In the genomic region with DNA sequence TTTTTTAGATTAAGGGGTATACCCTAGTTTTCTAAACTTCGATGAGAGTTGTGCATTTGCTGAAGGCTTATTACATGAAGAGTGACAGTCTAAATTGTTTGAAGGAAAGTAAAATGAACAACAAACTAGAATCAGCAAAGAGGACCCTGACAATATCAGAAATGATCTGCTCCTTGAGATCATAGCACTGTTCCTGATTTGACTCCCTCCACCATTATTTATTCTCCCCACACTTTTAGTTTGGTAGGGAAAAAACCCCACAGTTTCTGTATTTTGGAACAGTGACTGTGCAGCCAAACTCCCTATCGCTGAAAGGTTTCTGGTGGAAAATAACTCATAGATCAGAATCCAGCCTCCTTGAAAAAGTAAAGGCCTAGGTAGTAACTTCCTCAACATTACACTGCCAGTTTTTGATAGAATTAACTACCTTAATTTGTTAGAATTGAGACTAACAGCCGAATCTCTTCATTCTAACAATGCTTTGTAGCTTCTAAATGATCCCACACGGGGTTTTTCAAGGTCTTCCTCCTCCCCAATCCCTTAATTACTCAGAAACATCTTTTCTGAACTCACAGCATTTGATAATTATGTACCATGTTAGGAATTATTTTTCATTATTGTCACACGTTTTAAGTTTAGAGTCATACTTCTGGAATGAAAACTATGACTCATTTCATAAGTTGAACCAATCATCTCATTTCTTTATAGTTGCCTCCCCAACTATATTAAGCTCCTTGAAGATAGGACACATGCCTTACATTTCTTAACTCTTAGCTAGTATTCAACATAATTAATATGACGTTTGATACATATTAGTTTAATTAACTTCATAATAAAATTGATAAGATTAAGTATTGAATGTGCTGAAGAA, we compare ENCODE assay signal across 8 cellular contexts. TPM values are rescaled to one million over a fixed set of nuclear protein-coding genes. Genes with fewer than 3 reads are reported as not detected.
DNase-seq lines count a peak whose midpoint lies in the region; ATAC-seq, FAIRE-seq and TF ChIP-seq lines count a peak whose summit lies in the region.

No MANE protein-coding gene starts in this region.

- WGBS in upper lobe of left lung, 2 donors, result 31 to 36% methylated on average over 6 of the region's 6 CpGs

- no peak for TF ChIP-seq POLR2A in upper lobe of left lung (IDR thresholded peaks at IDR 0.05)
- no peak; the same call in none of the 2 replicates for TF ChIP-seq POLR2A in GM12892 (IDR thresholded peaks at IDR 0.05; ENCODE audit: low read depth, low read length)

- H3K9me3 Mint-ChIP-seq in activated T-helper 17 cell treated with anti-CD3 and anti-CD28 coated beads, Interleukin-2, amount 50 U/mL, for 72 hours, result no peaks in the 10 kb centered on the region

- no peaks in the 10 kb centered on the region for H3K9me3 ChIP-seq in cardiac muscle cell (ENCODE audit: low read depth)
- H3K9me3 ChIP-seq in iPS-15b (ENCODE audit: control insufficient read depth, insufficient read depth, low read length), result no peaks in the 10 kb centered on the region
- no peaks in the 10 kb centered on the region for H3K9me3 ChIP-seq in upper lobe of left lung

- H3K4me3 ChIP-seq in cardiac muscle cell, result no peak overlapping the region
- peak overlapping the region; percentile 7 for H3K4me3 ChIP-seq in iPS-15b (ENCODE audit: low read depth, low read length)
- peak overlapping the region in 2 of 4 donors; percentile 73 to 84 for H3K4me3 ChIP-seq in upper lobe of left lung

- TF ChIP-seq CTCF in cardiac muscle cell (IDR thresholded peaks at IDR 0.05; ENCODE audit: low read depth, low read length), result no peak
- no peak for TF ChIP-seq CTCF in upper lobe of left lung (IDR thresholded peaks at IDR 0.05)

- H3K4me1 Mint-ChIP-seq in activated T-helper 17 cell treated with anti-CD3 and anti-CD28 coated beads, Interleukin-2, amount 50 U/mL, for 72 hours, result peaks cover 43% of the 10 kb centered on the region

- DNase-seq in cardiac muscle cell (ENCODE audit: low read depth in 1 of 2, low spot score in 1 of 2) (peak in 1 of 2 donors; percentile 84), left cardiac atrium (no peak), upper lobe of left lung (no peak), GM12892 (ENCODE audit: insufficient read length) (no peak)

- H3K4me1 ChIP-seq in cardiac muscle cell (ENCODE audit: low read depth) (peaks cover 10% of the 10 kb centered on the region), iPS-15b (ENCODE audit: control insufficient read depth, insufficient read depth, low read length) (peaks cover 11% of the 10 kb centered on the region), upper lobe of left lung (peaks cover 43 to 77% (median 51%) of the 10 kb centered on the region in 4 donors)

- H3K9ac ChIP-seq in iPS-15b (ENCODE audit: low read depth, low read length), result no peak overlapping the region

- H3K27ac ChIP-seq in cardiac muscle cell (peak overlapping the region; percentile 33), upper lobe of left lung (peak overlapping the region; percentile 97 to 100 (median 100))

- H3K27me3 Mint-ChIP-seq in activated T-helper 17 cell treated with anti-CD3 and anti-CD28 coated beads, Interleukin-2, amount 50 U/mL, for 72 hours, result no peaks in the 10 kb centered on the region

- peaks cover 80% of the 10 kb centered on the region for H3K36me3 Mint-ChIP-seq in activated T-helper 17 cell treated with anti-CD3 and anti-CD28 coated beads, Interleukin-2, amount 50 U/mL, for 72 hours (ENCODE audit: low read depth)

- peak overlapping the region; percentile 80 for H3K27ac Mint-ChIP-seq in activated T-helper 17 cell treated with anti-CD3 and anti-CD28 coated beads, Interleukin-2, amount 50 U/mL, for 72 hours

- FAIRE-seq in GM12892 (lab: Jason Lieb, UNC), result no peak

- ATAC-seq in left cardiac atrium (no peak), upper lobe of left lung (ENCODE audit: low FRiP score in 2 of 2) (no peak), HG02970 (IDR thresholded peaks at IDR 0.05; ENCODE audit: low FRiP score, unreplicated experiment) (no peak), GM21737 (IDR thresholded peaks at IDR 0.05; ENCODE audit: unreplicated experiment) (no peak)
- peak; percentile 18 for ATAC-seq in activated T-helper 17 cell treated with anti-CD3 and anti-CD28 coated beads, Interleukin-2, amount 50 U/mL, for 72 hours (replicated peaks)

- TF ChIP-seq EP300 in upper lobe of left lung (IDR thresholded peaks at IDR 0.05), result no peak

- intact Hi-C loops in left cardiac atrium (cut with DNase I), result no loop called here

- H3K36me3 ChIP-seq in cardiac muscle cell (peaks cover 25% of the 10 kb centered on the region), iPS-15b (ENCODE audit: control insufficient read depth, insufficient read depth, low read length) (peaks cover 18% of the 10 kb centered on the region), upper lobe of left lung (peaks cover 16 to 41% (median 22%) of the 10 kb centered on the region in 4 donors)

- H3K27me3 ChIP-seq in cardiac muscle cell, result no peaks in the 10 kb centered on the region
- no peaks in the 10 kb centered on the region for H3K27me3 ChIP-seq in iPS-15b (ENCODE audit: control insufficient read depth, insufficient read depth, low read length)
- H3K27me3 ChIP-seq in upper lobe of left lung, result no peaks in the 10 kb centered on the region

- peak overlapping the region; percentile 94 for H3K4me3 Mint-ChIP-seq in activated T-helper 17 cell treated with anti-CD3 and anti-CD28 coated beads, Interleukin-2, amount 50 U/mL, for 72 hours

RNA-seq across cellular contexts. Expression of a gene that starts 2.9 kb away (rescaled TPM):
- 152 and 195 TPM in 2 replicates for total RNA-seq in cardiac muscle cell
- 321 and 420 TPM in 2 replicates for polyA plus RNA-seq in cardiac muscle cell
- 100 to 1,000 TPM; 919 to 945 TPM for total RNA-seq in left cardiac atrium
- 100 to 1,000 TPM; 392 to 483 TPM for total RNA-seq in activated T-helper 17 cell treated with anti-CD3 and anti-CD28 coated beads, Interleukin-2, amount 50 U/mL, for 72 hours
- 100 to 1,000 TPM; 184 to 702 (median 558) TPM for total RNA-seq in upper lobe of left lung
- 532 TPM for polyA plus RNA-seq in GM12892 (2012; ENCODE audit: missing spikeins)

RNA-seq across cellular contexts. Expression of a gene that starts 11.5 kb away (rescaled TPM):
- total RNA-seq in cardiac muscle cell, result 74.8 and 137 TPM in 2 replicates
- 211 and 299 TPM in 2 replicates for polyA plus RNA-seq in cardiac muscle cell
- total RNA-seq in left cardiac atrium, result 100 to 1,000 TPM; 161 to 230 TPM
- 100 to 1,000 TPM; 206 to 271 TPM for total RNA-seq in activated T-helper 17 cell treated with anti-CD3 and anti-CD28 coated beads, Interleukin-2, amount 50 U/mL, for 72 hours
- total RNA-seq in upper lobe of left lung, result 100 to 1,000 TPM in 5 of 6 donors, 10 to 100 TPM in 1; 93.2 to 451 (median 361) TPM
- 388 TPM for polyA plus RNA-seq in GM12892 (2012; ENCODE audit: missing spikeins)

RNA-seq across cellular contexts. Expression of a gene that starts 30.7 kb away (rescaled TPM):
- 209 and 219 TPM in 2 replicates for total RNA-seq in cardiac muscle cell
- 182 and 194 TPM in 2 replicates for polyA plus RNA-seq in cardiac muscle cell
- 100 to 1,000 TPM; 263 to 351 TPM for total RNA-seq in left cardiac atrium
- 1 to 10 TPM in 1 of 2 donors, under 1 TPM in 1; 0.52 to 2.0 TPM for total RNA-seq in activated T-helper 17 cell treated with anti-CD3 and anti-CD28 coated beads, Interleukin-2, amount 50 U/mL, for 72 hours
- total RNA-seq in upper lobe of left lung, result 10 to 100 TPM in 1 of 6 donors, 1 to 10 TPM in 4, under 1 TPM in 1; 0.76 to 11.2 (median 2.2) TPM
- polyA plus RNA-seq in GM12892 (2012; ENCODE audit: missing spikeins), result 1.4 TPM

Comparison
In these comparisons a context has a peak if more than half of its experiments do, and no peak if none do; other contexts are left out.
1. RNA of a gene that starts 30.7 kb away (total RNA-seq): 263 to 351 TPM in left cardiac atrium and 209 to 219 TPM in cardiac muscle cell; 0.76 to 11.2 TPM in upper lobe of left lung and 0.52 to 2.0 TPM in activated T-helper 17 cell treated with anti-CD3 and anti-CD28 coated beads, Interleukin-2, amount 50 U/mL, for 72 hours; every median in the first group is over 10 times any median in the second.